Comparison of ENCODE assay signal across 8 cellular contexts in the genomic region with DNA sequence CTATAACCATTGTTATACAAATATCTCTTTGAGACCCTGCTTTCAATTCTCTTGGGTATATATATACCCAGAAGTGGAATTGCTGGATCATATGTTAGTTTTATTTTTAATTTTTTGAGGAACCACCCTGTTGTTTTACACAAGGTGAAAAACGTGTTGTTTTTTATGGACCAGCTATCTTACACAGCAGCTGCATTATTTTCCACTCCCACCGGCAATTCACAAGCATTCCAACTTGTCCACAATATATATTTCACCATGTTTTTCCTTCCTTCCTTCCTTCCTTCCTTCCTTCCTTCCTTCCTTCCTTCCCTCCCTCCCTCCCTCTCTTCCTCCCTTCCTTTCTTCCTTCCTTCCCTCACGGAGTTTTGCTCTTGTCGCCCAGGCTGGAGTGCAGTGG. TPM values are rescaled to one million over a fixed set of nuclear protein-coding genes. Genes with fewer than 3 reads are reported as not detected.
"Had no signal": no experiment of that assay in that cellular context is flagged by ENCODE, and none has a peak within 500 bp of the region (broad histone marks: within the 10 kb centered on the region; RNA-seq: fewer than 3 reads in every experiment).

No MANE protein-coding gene starts in this region.

- DNase-seq: IMR-90, KBM-7, KG1 had no signal

- H3K27ac ChIP-seq: HL-60 had no signal

- H3K4me3 ChIP-seq: K562 had no signal

RNA-seq across cellular contexts. Expression of a gene that starts 6.3 kb away (rescaled TPM):
- total RNA-seq: HepG2, HT-29, HT1080, K562 had no signal
